1 cellular context compared by ENCODE assay signal in the genomic region with DNA sequence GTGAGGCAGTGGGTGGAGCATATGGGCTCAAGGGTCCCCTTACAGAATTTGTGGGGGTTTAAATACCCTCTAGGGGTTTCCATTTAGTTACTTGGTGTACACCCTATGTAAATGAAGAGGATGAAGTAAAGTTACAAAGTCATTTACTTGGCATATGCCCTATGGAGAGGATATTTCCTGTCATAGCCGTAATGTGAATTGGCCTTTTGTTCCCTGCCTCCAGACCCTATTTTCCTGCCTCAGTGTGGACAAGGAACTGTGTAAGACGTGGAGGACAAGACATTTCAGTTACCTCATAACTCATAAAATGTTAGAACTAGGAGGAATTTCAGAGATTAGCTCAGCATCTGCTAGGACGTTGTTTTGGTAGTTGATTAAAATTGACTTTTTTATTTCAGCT.
TF ChIP-seq lines count a peak whose summit lies in the region.

No MANE protein-coding gene starts in this region.

TF ChIP-seq in endothelial cell of umbilical vein, 7 proteins besides CTCF, POLR2A, EP300 and RAD21:
- TF ChIP-seq POLR2AphosphoS5 (IDR thresholded peaks at IDR 0.05; ENCODE audit: insufficient read depth, low read depth, low read length) (no peak), JUN (IDR thresholded peaks at IDR 0.05; ENCODE audit: borderline replicate concordance, insufficient read depth, insufficient read length, low read depth) (no peak), MYC (IDR thresholded peaks at IDR 0.05; ENCODE audit: low read depth, low read length) (no peak), FOS (IDR thresholded peaks at IDR 0.05; ENCODE audit: borderline replicate concordance, insufficient read depth, low read length) (no peak), EZH2 (IDR thresholded peaks at IDR 0.05; ENCODE audit: borderline replicate concordance, low read depth, low read length, severe bottlenecking) (no peak), GATA2 (IDR thresholded peaks at IDR 0.05; ENCODE audit: insufficient read depth, insufficient read length, low read depth, low read length) (no peak)
- TF ChIP-seq, protein P1, sequence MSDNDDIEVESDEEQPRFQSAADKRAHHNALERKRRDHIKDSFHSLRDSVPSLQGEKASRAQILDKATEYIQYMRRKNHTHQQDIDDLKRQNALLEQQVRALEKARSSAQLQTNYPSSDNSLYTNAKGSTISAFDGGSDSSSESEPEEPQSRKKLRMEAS (IDR thresholded peaks at IDR 0.05; ENCODE audit: insufficient read depth, insufficient read length): no peak
TF ChIP-seq in endothelial cell of umbilical vein: peak in this region for 0.
